In the genomic region with DNA sequence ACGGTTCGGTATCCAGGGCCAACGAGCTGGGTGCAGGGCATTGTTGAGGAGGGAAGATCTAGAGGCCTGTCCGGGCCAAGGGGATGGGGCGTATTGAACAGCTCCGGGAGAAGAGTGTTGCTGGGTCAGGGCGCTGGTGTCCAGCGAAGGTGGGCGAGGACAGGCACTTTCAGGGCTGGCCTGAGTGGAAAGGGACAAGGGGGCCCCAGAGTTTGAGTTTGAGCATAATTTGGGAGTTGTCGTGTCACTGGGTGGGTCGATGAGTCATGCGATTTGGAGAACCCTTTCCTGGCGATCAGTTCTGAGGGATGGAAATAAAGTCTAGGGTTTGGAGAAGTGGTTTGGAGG, we compare ENCODE assay signal across 2 cellular contexts.
TF ChIP-seq lines count a peak whose summit lies in the region.

No MANE protein-coding gene starts in this region.

TF ChIP-seq in GM23338, 12 proteins besides CTCF, POLR2A, EP300 and RAD21 (continues in another document):
- no peak for TF ChIP-seq EZH2phosphoT487 (IDR thresholded peaks at IDR 0.05; ENCODE audit: unreplicated experiment)
- TF ChIP-seq ZNF331 (CRISPR knock-in tag; IDR thresholded peaks at IDR 0.05; ENCODE audit: low read depth): no peak
- TF ChIP-seq ZNF114 (CRISPR knock-in tag; IDR thresholded peaks at IDR 0.05): no peak
- no peak for TF ChIP-seq CREB1 (CRISPR knock-in tag; IDR thresholded peaks at IDR 0.05; ENCODE audit: low read depth)
- no peak for TF ChIP-seq NANOG (IDR thresholded peaks at IDR 0.05; ENCODE audit: borderline replicate concordance)
- no peak for TF ChIP-seq REST (IDR thresholded peaks at IDR 0.05; ENCODE audit: unreplicated experiment)
- TF ChIP-seq ETS1 (IDR thresholded peaks at IDR 0.05): no peak
- TF ChIP-seq ZNF462 (CRISPR knock-in tag; IDR thresholded peaks at IDR 0.05): no peak
- TF ChIP-seq EZH2 (IDR thresholded peaks at IDR 0.05; ENCODE audit: low read depth, unreplicated experiment): no peak
- TF ChIP-seq POLR2AphosphoS5 (IDR thresholded peaks at IDR 0.05; ENCODE audit: low read depth): no peak
- TF ChIP-seq JUNB (IDR thresholded peaks at IDR 0.05; ENCODE audit: unreplicated experiment): no peak

TF ChIP-seq in K562, 482 proteins besides CTCF, POLR2A, EP300 and RAD21:
- no peak for TF ChIP-seq TSHZ1 (CRISPR knock-in tag; IDR thresholded peaks at IDR 0.05)
- TF ChIP-seq CHD1 (IDR thresholded peaks at IDR 0.05; ENCODE audit: low read length): no peak
- TF ChIP-seq TAF1 (IDR thresholded peaks at IDR 0.05; ENCODE audit: control insufficient read depth, extremely low read depth, insufficient read depth, low read length, severe bottlenecking): no peak
- no peak for TF ChIP-seq SNRNP70 (optimal IDR thresholded peaks at IDR 0.05; ENCODE audit: low read depth, low read length)
- no peak for TF ChIP-seq IRF1 (CRISPR knock-in tag; IDR thresholded peaks at IDR 0.05; ENCODE audit: borderline replicate concordance)
- TF ChIP-seq ATF3 (IDR thresholded peaks at IDR 0.05): peak; percentile 15; the same call in 1 of the 2 replicates
- TF ChIP-seq ATF3 (CRISPR knock-in tag; conservative IDR thresholded peaks at IDR 0.05): no peak
- TF ChIP-seq MAFG (tag; conservative IDR thresholded peaks at IDR 0.05): no peak
